In genomic region chr1:174768949-174769348, GRCh38 we compare ENCODE assay signal across 16 cellular contexts.
"Had no signal": no experiment of that assay in that cellular context is flagged by ENCODE, and none has a peak within 500 bp of the region (broad histone marks: within the 10 kb centered on the region; RNA-seq: fewer than 3 reads in every experiment).

No MANE protein-coding gene starts in this region.

- H3K36me3 ChIP-seq: neural progenitor cell, ovary, stomach, thoracic aorta had no signal

- H3K4me1 ChIP-seq: neural progenitor cell had no signal

- DNase-seq: activated CD4-positive, CD25-positive, alpha-beta regulatory T cell treated with anti-CD3 and anti-CD28 coated beads, Interleukin-2, amount 50 U/mL, for 72 hours; activated naive CD4-positive, alpha-beta T cell treated with anti-CD3 and anti-CD28 coated beads, Interleukin-2, amount 10 ng/mL, durations not matched to agents 7 days and 5 days; amniotic stem cell; cerebellar nuclear complex; hypothalamus; kidney glomerular epithelial cell; ovary; stimulated activated CD4-positive, alpha-beta T cell treated with anti-CD3 and anti-CD28 coated beads, Interleukin-12 subunit alpha, Interleukin-12 subunit beta, amount 100 ng/mL, for 4 hours; stimulated activated CD4-positive, alpha-beta T cell treated with anti-CD3 and anti-CD28 coated beads, Interleukin-4, amount 100 ng/mL, for 1 hour; stimulated activated CD8-positive, alpha-beta memory T cell treated with anti-CD3 and anti-CD28 coated beads, Interleukin-4, amount 100 ng/mL, for 48 hours; stomach had no signal

- H3K4me1 Mint-ChIP-seq: brain had no signal

- H3K4me2 ChIP-seq: neural progenitor cell had no signal

- H3K9me3 ChIP-seq: ovary, stomach, thoracic aorta had no signal

- H3K27ac Mint-ChIP-seq: activated naive CD4-positive, alpha-beta T cell treated with anti-CD3 and anti-CD28 coated beads, Interleukin-2, amount 10 ng/mL, durations not matched to agents 7 days and 5 days; brain; dendritic cell treated with granulocyte-macrophage colony-stimulating factor and Interleukin-4, amounts not matched to agents 40 ng/mL and 50 ng/mL, for 4 days; mesothelial cell of epicardium; neural progenitor cell had no signal

- H3K9ac ChIP-seq: neural progenitor cell had no signal

- H3K4me3 ChIP-seq: neural progenitor cell, ovary, stomach, thoracic aorta had no signal

- H3K27me3 ChIP-seq: neural progenitor cell, ovary, stomach had no signal

- H3K27ac ChIP-seq: neural progenitor cell, ovary, stomach, thoracic aorta had no signal

- H3K4me3 Mint-ChIP-seq: activated naive CD4-positive, alpha-beta T cell treated with anti-CD3 and anti-CD28 coated beads, Interleukin-2, amount 10 ng/mL, durations not matched to agents 7 days and 5 days; brain; dendritic cell treated with granulocyte-macrophage colony-stimulating factor and Interleukin-4, amounts not matched to agents 40 ng/mL and 50 ng/mL, for 4 days; mesothelial cell of epicardium; neural progenitor cell had no signal

- H3K27me3 Mint-ChIP-seq: activated naive CD4-positive, alpha-beta T cell treated with anti-CD3 and anti-CD28 coated beads, Interleukin-2, amount 10 ng/mL, durations not matched to agents 7 days and 5 days; brain; dendritic cell treated with granulocyte-macrophage colony-stimulating factor and Interleukin-4, amounts not matched to agents 40 ng/mL and 50 ng/mL, for 4 days had no signal

- H2AFZ ChIP-seq: neural progenitor cell had no signal

- H3K9me3 Mint-ChIP-seq: activated naive CD4-positive, alpha-beta T cell treated with anti-CD3 and anti-CD28 coated beads, Interleukin-2, amount 10 ng/mL, durations not matched to agents 7 days and 5 days; brain; dendritic cell treated with granulocyte-macrophage colony-stimulating factor and Interleukin-4, amounts not matched to agents 40 ng/mL and 50 ng/mL, for 4 days; mesothelial cell of epicardium; neural progenitor cell had no signal

- H3K36me3 Mint-ChIP-seq: activated naive CD4-positive, alpha-beta T cell treated with anti-CD3 and anti-CD28 coated beads, Interleukin-2, amount 10 ng/mL, durations not matched to agents 7 days and 5 days; brain; mesothelial cell of epicardium; neural progenitor cell had no signal
